In the genomic region with DNA sequence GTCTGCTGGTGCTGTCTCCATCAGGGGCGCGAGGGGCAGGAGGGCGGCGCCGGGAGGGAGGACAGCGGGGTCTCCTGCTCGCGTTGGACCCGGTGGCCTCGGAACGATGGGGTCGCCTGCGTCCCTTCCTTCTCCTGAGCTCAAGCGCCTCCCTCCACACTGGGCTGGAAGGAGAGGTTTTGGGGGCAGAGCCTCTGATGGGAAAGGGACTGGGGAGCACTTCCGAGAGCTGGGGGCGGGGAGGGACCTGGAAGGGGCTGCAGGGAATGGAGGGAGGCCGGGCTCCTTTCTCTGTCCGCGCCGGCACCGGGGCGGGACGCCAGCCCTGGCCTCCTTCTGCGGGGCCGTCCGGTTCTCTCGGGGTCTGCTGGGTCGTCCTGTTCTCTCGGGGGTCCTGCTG, we compare ENCODE assay signal across 13 cellular contexts. TPM values are rescaled to one million over a fixed set of nuclear protein-coding genes. Genes with fewer than 3 reads are reported as not detected.
"Had no signal": no experiment of that assay in that cellular context is flagged by ENCODE, and none has a peak within 500 bp of the region (broad histone marks: within the 10 kb centered on the region; RNA-seq: fewer than 3 reads in every experiment).

No MANE protein-coding gene starts in this region.

RNA-seq across cellular contexts. Expression of a gene that starts 4.0 kb away (rescaled TPM):
- total RNA-seq: activated B cell treated with CpG ODN at 0.5 μM for 24 hours; activated CD4-positive, alpha-beta memory T cell treated with anti-CD3 and anti-CD28 coated beads for 36 hours; activated CD4-positive, alpha-beta memory T cell treated with anti-CD3 and anti-CD28 coated beads, Interleukin-2, amount 10 ng/mL, durations not matched to agents 7 days and 5 days; activated CD4-positive, alpha-beta T cell treated with anti-CD3 and anti-CD28 coated beads for 36 hours; activated CD4-positive, alpha-beta T cell treated with anti-CD3 and anti-CD28 coated beads, Interleukin-2, amount 10 ng/mL, durations not matched to agents 24 days and 14 days; activated CD4-positive, alpha-beta T cell treated with anti-CD3 and anti-CD28 coated beads, Interleukin-2, amount 10 ng/mL, durations not matched to agents 7 days and 5 days; activated CD8-positive, alpha-beta memory T cell treated with anti-CD3 and anti-CD28 coated beads for 36 hours; activated CD8-positive, alpha-beta memory T cell treated with anti-CD3 and anti-CD28 coated beads, Interleukin-2, amount 10 ng/mL, durations not matched to agents 7 days and 5 days; activated CD8-positive, alpha-beta T cell treated with anti-CD3 and anti-CD28 coated beads for 36 hours; activated CD8-positive, alpha-beta T cell treated with anti-CD3 and anti-CD28 coated beads, Interleukin-2, amount 10 ng/mL, durations not matched to agents 7 days and 5 days; T-helper 1 cell treated with Interleukin-12 subunit alpha and Interleukin-12 subunit beta and Interleukin-4 antibody, amounts not matched to agents 30 ng/mL and 1 ng/mL, for 36 hours; T-helper 17 cell; T-helper 2 cell treated with Interferon-gamma antibody and Interleukin-4, amounts not matched to agents 100 ng/mL and 5 ng/mL, for 36 hours had no signal
